1 cellular context compared by ENCODE assay signal in genomic region chr2:95390272-95390880, GRCh38.
TF ChIP-seq lines count a peak whose summit lies in the region.

No MANE protein-coding gene starts in this region.

TF ChIP-seq in HepG2, 621 proteins besides CTCF, POLR2A, EP300 and RAD21 (continued from another document and continues in another):
- TF ChIP-seq RERE (CRISPR knock-in tag; IDR thresholded peaks at IDR 0.05; ENCODE audit: low read depth) (peak; percentile 63; the same call in 1 of the 2 replicates), ZNF781 (CRISPR knock-in tag; IDR thresholded peaks at IDR 0.05; ENCODE audit: borderline replicate concordance, not compliant biosample characterization) (no peak), ZNF710 (CRISPR knock-in tag; IDR thresholded peaks at IDR 0.05; ENCODE audit: borderline replicate concordance) (peak; percentile 67; the same call in 1 of the 2 replicates), ETV6 (CRISPR knock-in tag; conservative IDR thresholded peaks at IDR 0.05) (no peak), LBX2 (CRISPR knock-in tag; IDR thresholded peaks at IDR 0.05; ENCODE audit: borderline replicate concordance) (peak; percentile 71; the same call in 1 of the 2 replicates), ZSCAN5A (CRISPR knock-in tag; IDR thresholded peaks at IDR 0.05; ENCODE audit: borderline replicate concordance) (no peak), MTERF4 (CRISPR knock-in tag; IDR thresholded peaks at IDR 0.05) (no peak), GMEB1 (CRISPR knock-in tag; IDR thresholded peaks at IDR 0.05; ENCODE audit: borderline replicate concordance) (no peak; the same call in 1 of the 2 replicates), ZNF614 (CRISPR knock-in tag; IDR thresholded peaks at IDR 0.05; ENCODE audit: borderline replicate concordance) (peak; percentile 56; the same call in 1 of the 2 replicates), TEAD3 (CRISPR knock-in tag; optimal IDR thresholded peaks at IDR 0.05; ENCODE audit: borderline replicate concordance) (peak; percentile 85), PATZ1 (CRISPR knock-in tag; IDR thresholded peaks at IDR 0.05) (peak; percentile 92), ELF3 (CRISPR knock-in tag; IDR thresholded peaks at IDR 0.05) (peak; percentile 84), ZNF101 (CRISPR knock-in tag; IDR thresholded peaks at IDR 0.05; ENCODE audit: borderline replicate concordance, low read depth) (no peak), ZNF142 (CRISPR knock-in tag; IDR thresholded peaks at IDR 0.05) (no peak), SP4 (CRISPR knock-in tag; IDR thresholded peaks at IDR 0.05) (peak; percentile 50; the same call in 1 of the 2 replicates), TERF1 (CRISPR knock-in tag; IDR thresholded peaks at IDR 0.05) (no peak), ZNF292 (CRISPR knock-in tag; IDR thresholded peaks at IDR 0.05; ENCODE audit: borderline replicate concordance, low read depth) (peak; percentile 43; the same call in 1 of the 2 replicates), PHF20 (CRISPR knock-in tag; IDR thresholded peaks at IDR 0.05) (0 out of 2 replicates have a peak, but pooled peaks have one; percentile 34), HIVEP1 (CRISPR knock-in tag; IDR thresholded peaks at IDR 0.05) (peak; percentile 80; the same call in 1 of the 2 replicates), ZBED4 (CRISPR knock-in tag; IDR thresholded peaks at IDR 0.05; ENCODE audit: borderline replicate concordance) (peak; percentile 49; the same call in 1 of the 2 replicates)
